In the genomic region with DNA sequence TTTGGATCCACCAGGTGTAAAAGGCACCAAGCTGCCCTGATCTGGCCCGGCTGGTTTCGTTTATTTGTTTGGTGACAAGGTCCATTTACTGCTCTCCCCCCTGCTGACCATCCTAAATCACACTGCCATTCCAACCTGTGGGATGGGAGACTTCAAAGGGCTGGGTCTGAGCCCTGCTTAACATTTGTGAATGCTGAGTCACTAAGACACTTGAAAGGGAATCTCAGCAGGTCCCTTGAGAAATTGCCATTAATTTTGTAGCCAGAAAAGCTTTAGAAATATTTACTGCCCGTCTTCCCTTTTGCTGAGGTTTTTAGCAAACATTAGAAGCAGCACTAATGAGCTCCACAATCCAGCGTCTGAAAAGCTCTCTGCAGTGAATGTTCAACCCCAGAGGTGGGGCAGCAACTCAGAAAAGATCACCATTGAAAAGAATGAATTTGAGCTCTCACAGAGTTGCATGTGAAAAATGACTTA, we compare ENCODE assay signal across 10 cellular contexts.
DNase-seq lines count a peak whose midpoint lies in the region; ATAC-seq and TF ChIP-seq lines count a peak whose summit lies in the region.
"Had no signal": no experiment of that assay in that cellular context is flagged by ENCODE, and none has a peak within 500 bp of the region (broad histone marks: within the 10 kb centered on the region; RNA-seq: fewer than 3 reads in every experiment).

No MANE protein-coding gene starts in this region.

- CTCF ChIA-PET in activated CD8-positive, alpha-beta T cell treated with anti-CD3 and anti-CD28 coated beads for 36 hours (lab: Charles Lee), result interaction anchor here (0.7 kb wide), 1 partner anchor 73 kb away, joined by 3 read pairs; no protein-coding TSS in a partner anchor

- H3K4me1 ChIP-seq in thyroid gland, result peaks cover 17 to 26% of the 10 kb centered on the region in 2 donors

- H3K36me3 ChIP-seq in thyroid gland, result no peaks in the 10 kb centered on the region

- POLR2A ChIA-PET in activated CD8-positive, alpha-beta T cell treated with anti-CD3 and anti-CD28 coated beads for 36 hours (lab: Charles Lee), result interaction anchor here (0.9 kb wide), 1 partner anchor 84 kb away, joined by 3 read pairs; no protein-coding TSS in a partner anchor

- H3K9me3 Mint-ChIP-seq in activated CD8-positive, alpha-beta T cell treated with anti-CD3 and anti-CD28 coated beads for 36 hours, result peaks cover 6% of the 10 kb centered on the region

- TF ChIP-seq POLR2A in thyroid gland (IDR thresholded peaks at IDR 0.05), result no peak

- H3K27ac ChIP-seq in thyroid gland, result peak overlapping the region in 1 of 3 donors; percentile 5

- ATAC-seq in activated CD8-positive, alpha-beta T cell treated with anti-CD3 and anti-CD28 coated beads for 36 hours, result no peak

- H3K4me1 Mint-ChIP-seq in activated CD8-positive, alpha-beta T cell treated with anti-CD3 and anti-CD28 coated beads for 36 hours (ENCODE audit: low read depth), result peaks cover 14% of the 10 kb centered on the region

- TF ChIP-seq CTCF in fibroblast of villous mesenchyme (IDR thresholded peaks at IDR 0.05; ENCODE audit: insufficient read depth, low read depth, low read length), result no peak
- TF ChIP-seq CTCF in thyroid gland (IDR thresholded peaks at IDR 0.05), result peak in 1 of 6 experiments; percentile 6
- TF ChIP-seq CTCF in activated CD8-positive, alpha-beta T cell treated with anti-CD3 and anti-CD28 coated beads for 36 hours (IDR thresholded peaks at IDR 0.05), result no peak

- intact Hi-C loops in thyroid gland (cut with DNase I), result no loop called here
- intact Hi-C loops in activated CD8-positive, alpha-beta T cell treated with anti-CD3 and anti-CD28 coated beads for 36 hours (cut with micrococcal nuclease), result no loop called here

- DNase-seq in NCI-H1105 treated with DMSO at 0.1 percent for 48 hours (lab: John Stamatoyannopoulos, UW) (peak; percentile 12), NCI-H1105 (lab: John Stamatoyannopoulos, UW) (no peak), NCI-H69 (lab: John Stamatoyannopoulos, UW) (peak; percentile 96), fibroblast of villous mesenchyme (ENCODE audit: low read depth) (peak; percentile 41), thyroid gland (peak; percentile 46 to 59)
- DNase-seq in activated CD4-positive, alpha-beta T cell treated with anti-CD3 and anti-CD28 coated beads for 48 hours, result no peak
- DNase-seq in activated CD8-positive, alpha-beta T cell treated with anti-CD3 and anti-CD28 coated beads for 36 hours, result no peak
- DNase-seq in activated naive CD4-positive, alpha-beta T cell treated with anti-CD3 and anti-CD28 coated beads, Interleukin-2, amount 50 U/mL, for 16 hours, result no peak
- DNase-seq: MM.1S, small intestine had no signal

- no peaks in the 10 kb centered on the region for H3K36me3 Mint-ChIP-seq in activated CD8-positive, alpha-beta T cell treated with anti-CD3 and anti-CD28 coated beads for 36 hours (ENCODE audit: low read depth)

- H3K4me3 Mint-ChIP-seq in activated CD8-positive, alpha-beta T cell treated with anti-CD3 and anti-CD28 coated beads for 36 hours, result no peak overlapping the region

- no peaks in the 10 kb centered on the region for H3K27me3 ChIP-seq in thyroid gland

- no peak overlapping the region for H3K27ac Mint-ChIP-seq in activated CD8-positive, alpha-beta T cell treated with anti-CD3 and anti-CD28 coated beads for 36 hours

- no peak overlapping the region for H3K4me3 ChIP-seq in fibroblast of villous mesenchyme (ENCODE audit: low read depth, low read length)
- H3K4me3 ChIP-seq in thyroid gland (replicated peaks in 1 of 3), result no peak overlapping the region

- no peaks in the 10 kb centered on the region for H3K9me3 ChIP-seq in thyroid gland

- H3K27me3 Mint-ChIP-seq in activated CD8-positive, alpha-beta T cell treated with anti-CD3 and anti-CD28 coated beads for 36 hours, result no peaks in the 10 kb centered on the region

- WGBS in thyroid gland, 2 donors, result 12 to 13% methylated on average over 4 of the region's 4 CpGs

Comparison
In these comparisons a context has a peak if more than half of its experiments do, and no peak if none do; other contexts are left out.
1. DNase-seq: peak in NCI-H1105 treated with DMSO at 0.1 percent for 48 hours (single experiment), NCI-H69 (single experiment), fibroblast of villous mesenchyme (single experiment) and thyroid gland (2 of 2); none in NCI-H1105 (single experiment), activated CD4-positive, alpha-beta T cell treated with anti-CD3 and anti-CD28 coated beads for 48 hours (single experiment), activated CD8-positive, alpha-beta T cell treated with anti-CD3 and anti-CD28 coated beads for 36 hours (single experiment) and activated naive CD4-positive, alpha-beta T cell treated with anti-CD3 and anti-CD28 coated beads, Interleukin-2, amount 50 U/mL, for 16 hours (single experiment).